In the genomic region with DNA sequence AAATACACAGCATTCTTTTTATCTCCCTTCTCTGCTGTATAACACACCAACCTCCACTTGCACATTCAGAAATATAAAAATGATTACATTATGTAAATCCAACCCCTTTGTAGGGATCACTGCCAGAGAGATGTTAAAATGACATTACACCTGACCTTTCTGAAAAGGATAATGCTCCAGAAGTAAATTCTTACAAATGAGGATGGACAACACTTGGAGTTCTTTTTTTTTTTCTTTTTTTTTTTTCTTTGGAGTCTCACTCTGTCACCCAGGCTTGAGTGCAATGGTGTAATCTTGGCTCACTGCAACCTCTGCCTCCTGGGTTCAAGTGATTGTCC, we compare ENCODE assay signal across 15 cellular contexts.
"Had no signal": no experiment of that assay in that cellular context is flagged by ENCODE, and none has a peak within 500 bp of the region (broad histone marks: within the 10 kb centered on the region; RNA-seq: fewer than 3 reads in every experiment).

No MANE protein-coding gene starts in this region.

- H3K4me3 Mint-ChIP-seq: activated naive CD4-positive, alpha-beta T cell treated with anti-CD3 and anti-CD28 coated beads, Interleukin-2, amount 10 ng/mL, durations not matched to agents 7 days and 5 days; neural progenitor cell; stimulated activated naive B cell treated with anti-CD40 and anti-IgM and Interleukin-4, amounts not matched to agents 10 μg/mL and 1 μg/mL and 100 μg/mL, for 72 hours had no signal

- H3K36me3 ChIP-seq: esophagus squamous epithelium, neural progenitor cell, ovary, tibial nerve had no signal

- H3K27ac ChIP-seq: neural progenitor cell, ovary had no signal

- H3K4me1 Mint-ChIP-seq: activated naive CD4-positive, alpha-beta T cell treated with anti-CD3 and anti-CD28 coated beads, Interleukin-2, amount 10 ng/mL, durations not matched to agents 7 days and 5 days had no signal

- H3K4me3 ChIP-seq: esophagus squamous epithelium, neural progenitor cell, ovary, tibial nerve had no signal

- DNase-seq: activated CD4-positive, alpha-beta T cell treated with anti-CD3 and anti-CD28 coated beads for 1 hour; activated CD4-positive, alpha-beta T cell treated with anti-CD3 and anti-CD28 coated beads, Interleukin-2, amount 50 U/mL, for 48 hours; activated naive CD4-positive, alpha-beta T cell treated with anti-CD3 and anti-CD28 coated beads, Interleukin-2, amount 10 ng/mL, durations not matched to agents 7 days and 5 days; activated T-cell treated with anti-CD3 and anti-CD28 coated beads, Interleukin-2, amount 50 U/mL, for 1 hour; esophagus squamous epithelium; kidney glomerular epithelial cell; midbrain; naive B cell; ovary; stimulated activated CD4-positive, alpha-beta T cell treated with anti-CD3 and anti-CD28 coated beads, Interleukin-15, amount 100 ng/mL, for 24 hours; stimulated activated CD4-positive, alpha-beta T cell treated with anti-CD3 and anti-CD28 coated beads, Interleukin-4, amount 100 ng/mL, for 1 hour; stimulated activated naive B cell treated with anti-CD40 and anti-IgM and Interleukin-4, amounts not matched to agents 10 μg/mL and 1 μg/mL and 100 μg/mL, for 72 hours had no signal

- H3K9me3 Mint-ChIP-seq: activated naive CD4-positive, alpha-beta T cell treated with anti-CD3 and anti-CD28 coated beads, Interleukin-2, amount 10 ng/mL, durations not matched to agents 7 days and 5 days; naive B cell; neural progenitor cell; stimulated activated naive B cell treated with anti-CD40 and anti-IgM and Interleukin-4, amounts not matched to agents 10 μg/mL and 1 μg/mL and 100 μg/mL, for 72 hours had no signal

- H3K27ac Mint-ChIP-seq: activated naive CD4-positive, alpha-beta T cell treated with anti-CD3 and anti-CD28 coated beads, Interleukin-2, amount 10 ng/mL, durations not matched to agents 7 days and 5 days; neural progenitor cell; stimulated activated naive B cell treated with anti-CD40 and anti-IgM and Interleukin-4, amounts not matched to agents 10 μg/mL and 1 μg/mL and 100 μg/mL, for 72 hours had no signal

- ATAC-seq: stimulated activated naive B cell treated with anti-CD40 and anti-IgM and Interleukin-4, amounts not matched to agents 10 μg/mL and 1 μg/mL and 100 μg/mL, for 72 hours had no signal

- H3K36me3 Mint-ChIP-seq: activated naive CD4-positive, alpha-beta T cell treated with anti-CD3 and anti-CD28 coated beads, Interleukin-2, amount 10 ng/mL, durations not matched to agents 7 days and 5 days; naive B cell; neural progenitor cell; stimulated activated naive B cell treated with anti-CD40 and anti-IgM and Interleukin-4, amounts not matched to agents 10 μg/mL and 1 μg/mL and 100 μg/mL, for 72 hours had no signal

- H3K9me3 ChIP-seq: esophagus squamous epithelium, ovary, SK-N-SH, tibial nerve had no signal

- H3K27me3 Mint-ChIP-seq: naive B cell; stimulated activated naive B cell treated with anti-CD40 and anti-IgM and Interleukin-4, amounts not matched to agents 10 μg/mL and 1 μg/mL and 100 μg/mL, for 72 hours had no signal

- H3K27me3 ChIP-seq: esophagus squamous epithelium, neural progenitor cell, ovary, tibial nerve had no signal

- H3K4me1 ChIP-seq: esophagus squamous epithelium had no signal
